ENCODE assay signal across 34 cellular contexts in genomic region chr14:39717000-39717399, GRCh38.
"Had no signal": no experiment of that assay in that cellular context is flagged by ENCODE, and none has a peak within 500 bp of the region (broad histone marks: within the 10 kb centered on the region; RNA-seq: fewer than 3 reads in every experiment).

No MANE protein-coding gene starts in this region.

- H3K9ac ChIP-seq: KMS-11 had no signal

- H3K4me3 ChIP-seq: MG63 had no signal

- H3K36me3 ChIP-seq: MG63 had no signal

- DNase-seq: Karpas-422, Kasumi-1, KG1, MG63, MM.1S, MV-4-11, NCI-H1048, NCI-H1092, NCI-H1092 treated with DMSO at 0.1 percent for 48 hours, NCI-H1105, NCI-H1105 treated with DMSO at 0.1 percent for 48 hours, NCI-H1417 treated with DMSO at 0.1 percent for 48 hours, NCI-H1436, NCI-H1436 treated with DMSO at 0.1 percent for 48 hours, NCI-H146, NCI-H1694, NCI-H1694 treated with DMSO at 0.1 percent for 48 hours, NCI-H187, NCI-H187 treated with DMSO at 0.1 percent for 48 hours, NCI-H1930, NCI-H2029, NCI-H2029 treated with DMSO at 0.1 percent for 48 hours, NCI-H2081, NCI-H2081 treated with DMSO at 0.1 percent for 48 hours, NCI-H2107, NCI-H2171, NCI-H2171 treated with DMSO at 0.1 percent for 48 hours, NCI-H226, NCI-H345, NCI-H446, NCI-H446 treated with DMSO at 0.1 percent for 48 hours, NCI-H510A, NCI-H510A treated with DMSO at 0.1 percent for 48 hours had no signal

- H3K9me3 ChIP-seq: MG63 had no signal

- H3K27ac ChIP-seq: KMS-11 had no signal

- H3K27me3 ChIP-seq: MG63 had no signal

- H3K4me2 ChIP-seq: KMS-11 had no signal
